Comparison of ENCODE assay signal across 1 cellular context in genomic region chr5:124738751-124739559, GRCh38.
TF ChIP-seq lines count a peak whose summit lies in the region.

No MANE protein-coding gene starts in this region.

TF ChIP-seq in HEK293, 187 proteins besides CTCF, POLR2A, EP300 and RAD21 (continued from another document):
- TF ChIP-seq ZSCAN30 (tag by site-specific recombination; IDR thresholded peaks at IDR 0.05): peak; percentile 11; the same call in 1 of the 2 replicates
- no peak for TF ChIP-seq ZNF121 (tag by site-specific recombination; IDR thresholded peaks at IDR 0.05)
- TF ChIP-seq ZNF23 (tag by site-specific recombination; IDR thresholded peaks at IDR 0.05; ENCODE audit: borderline replicate concordance): no peak
- TF ChIP-seq ZBTB11 (tag by site-specific recombination; conservative IDR thresholded peaks at IDR 0.05; ENCODE audit: low read depth): no peak
- no peak for TF ChIP-seq HOXD13 (CRISPR knock-in tag; IDR thresholded peaks at IDR 0.05; ENCODE audit: borderline replicate concordance)
- TF ChIP-seq ZBTB21 (tag by site-specific recombination; IDR thresholded peaks at IDR 0.05): no peak
- TF ChIP-seq ZNF791 (tag by site-specific recombination; IDR thresholded peaks at IDR 0.05): no peak
- TF ChIP-seq ZNF362 (tag by site-specific recombination; IDR thresholded peaks at IDR 0.05): peak; percentile 78; the same call in 1 of the 2 replicates
- no peak for TF ChIP-seq ZNF404 (tag by site-specific recombination; IDR thresholded peaks at IDR 0.05)
- TF ChIP-seq GLIS1 (tag by site-specific recombination; IDR thresholded peaks at IDR 0.05): peak; percentile 93
- no peak for TF ChIP-seq ZBTB7A (tag by site-specific recombination; IDR thresholded peaks at IDR 0.05; ENCODE audit: low read depth)
- peak; percentile 87 for TF ChIP-seq TCF7L2 (IDR thresholded peaks at IDR 0.05; ENCODE audit: borderline replicate concordance, low read depth, low read length)
- TF ChIP-seq ZNF214 (tag by site-specific recombination; IDR thresholded peaks at IDR 0.05; ENCODE audit: borderline replicate concordance): no peak
- TF ChIP-seq FEZF1 (tag by site-specific recombination; IDR thresholded peaks at IDR 0.05): peak; percentile 76
- TF ChIP-seq ZNF112 (tag by site-specific recombination; IDR thresholded peaks at IDR 0.05): no peak
- TF ChIP-seq ZNF433 (tag by site-specific recombination; IDR thresholded peaks at IDR 0.05; ENCODE audit: low read depth): no peak
- no peak for TF ChIP-seq ZSCAN18 (tag by site-specific recombination; IDR thresholded peaks at IDR 0.05)
- TF ChIP-seq ZNF302 (tag by site-specific recombination; IDR thresholded peaks at IDR 0.05; ENCODE audit: low read depth): no peak
- TF ChIP-seq ZNF514 (tag by site-specific recombination; IDR thresholded peaks at IDR 0.05): no peak
- 0 out of 2 replicates have a peak, but pooled peaks have one; percentile 48 for TF ChIP-seq ZXDB (tag by site-specific recombination; IDR thresholded peaks at IDR 0.05)
- TF ChIP-seq AEBP2 (tag by site-specific recombination; IDR thresholded peaks at IDR 0.05; ENCODE audit: borderline replicate concordance): no peak
- no peak for TF ChIP-seq KLF1 (tag by site-specific recombination; IDR thresholded peaks at IDR 0.05)
- TF ChIP-seq ZNF629 (tag by site-specific recombination; IDR thresholded peaks at IDR 0.05): peak; percentile 64
- no peak for TF ChIP-seq ZNF248 (tag by site-specific recombination; IDR thresholded peaks at IDR 0.05)
- no peak for TF ChIP-seq ZFP41 (tag by site-specific recombination; IDR thresholded peaks at IDR 0.05; ENCODE audit: borderline replicate concordance)
- TF ChIP-seq ZFP69B (tag by site-specific recombination; IDR thresholded peaks at IDR 0.05): no peak
- TF ChIP-seq ZNF585B (tag by site-specific recombination; IDR thresholded peaks at IDR 0.05): no peak
- TF ChIP-seq ZNF24 (tag by site-specific recombination; IDR thresholded peaks at IDR 0.05): peak; percentile 62; the same call in 1 of the 2 replicates
- no peak for TF ChIP-seq ZNF580 (tag by site-specific recombination; IDR thresholded peaks at IDR 0.05)
- no peak for TF ChIP-seq ZNF548 (tag by site-specific recombination; IDR thresholded peaks at IDR 0.05)
- no peak for TF ChIP-seq ZNF837 (tag by site-specific recombination; IDR thresholded peaks at IDR 0.05)
- TF ChIP-seq HOXC10 (CRISPR knock-in tag; IDR thresholded peaks at IDR 0.05): no peak
- peak; percentile 59 for TF ChIP-seq SCRT2 (tag by site-specific recombination; IDR thresholded peaks at IDR 0.05)
- peak; percentile 80 for TF ChIP-seq IKZF3 (tag by site-specific recombination; IDR thresholded peaks at IDR 0.05)
- TF ChIP-seq ZSCAN5A (tag by site-specific recombination; IDR thresholded peaks at IDR 0.05): no peak
- no peak for TF ChIP-seq ZNF280C (tag by site-specific recombination; IDR thresholded peaks at IDR 0.05)
- TF ChIP-seq ZEB2 (tag by site-specific recombination; IDR thresholded peaks at IDR 0.05): peak; percentile 89
- TF ChIP-seq ZNF157 (tag by site-specific recombination; IDR thresholded peaks at IDR 0.05): no peak
- TF ChIP-seq SP2 (tag by site-specific recombination; IDR thresholded peaks at IDR 0.05): no peak
- peak; percentile 32; the same call in 1 of the 2 replicates for TF ChIP-seq PATZ1 (tag by site-specific recombination; IDR thresholded peaks at IDR 0.05)
- no peak for TF ChIP-seq ZNF211 (tag by site-specific recombination; IDR thresholded peaks at IDR 0.05; ENCODE audit: low read depth)
- no peak for TF ChIP-seq ZNF10 (tag by site-specific recombination; IDR thresholded peaks at IDR 0.05)
- TF ChIP-seq ZNF280D (tag by site-specific recombination; IDR thresholded peaks at IDR 0.05): no peak
- TF ChIP-seq ZNF366 (tag by site-specific recombination; conservative IDR thresholded peaks at IDR 0.05): peak; percentile 68; the same call in 1 of the 2 replicates
- no peak for TF ChIP-seq ZNF624 (tag by site-specific recombination; IDR thresholded peaks at IDR 0.05)
